Comparison of ENCODE assay signal across 10 cellular contexts in genomic region chr1:85289848-85290335, GRCh38. TPM values are rescaled to one million over a fixed set of nuclear protein-coding genes. Genes with fewer than 3 reads are reported as not detected.
DNase-seq lines count a peak whose midpoint lies in the region; ATAC-seq and TF ChIP-seq lines count a peak whose summit lies in the region.
"Had no signal": no experiment of that assay in that cellular context is flagged by ENCODE, and none has a peak within 500 bp of the region (broad histone marks: within the 10 kb centered on the region; RNA-seq: fewer than 3 reads in every experiment).

No MANE protein-coding gene starts in this region.

- no peak overlapping the region for H2BK5ac ChIP-seq in mesenchymal stem cell (ENCODE audit: low read depth, low read length, poor library complexity, severe bottlenecking)

- no peaks in the 10 kb centered on the region for H3K27me3 ChIP-seq in RWPE2 (ENCODE audit: insufficient read depth, poor library complexity, severe bottlenecking)
- no peaks in the 10 kb centered on the region for H3K27me3 ChIP-seq in mesenchymal stem cell (ENCODE audit: control insufficient read depth in 1 of 2, insufficient read depth in 1 of 2, low read length in 2 of 2)

- H3K27ac Mint-ChIP-seq in T-helper 2 cell treated with Interferon-gamma antibody and Interleukin-4, amounts not matched to agents 5 μg/mL and 100 μg/mL, for 36 hours = no peak overlapping the region

- H4K91ac ChIP-seq in mesenchymal stem cell (ENCODE audit: low read length) = no peak overlapping the region

- no peak overlapping the region for H3K14ac ChIP-seq in mesenchymal stem cell (ENCODE audit: low read length in 2 of 2)

- no peak overlapping the region for H3K4ac ChIP-seq in mesenchymal stem cell (ENCODE audit: low read depth in 1 of 2, low read length in 2 of 2)

- H3K36me3 Mint-ChIP-seq in T-helper 2 cell treated with Interferon-gamma antibody and Interleukin-4, amounts not matched to agents 5 μg/mL and 100 μg/mL, for 36 hours (ENCODE audit: low read depth) = no peaks in the 10 kb centered on the region

- no peaks in the 10 kb centered on the region for H3K9me3 ChIP-seq in RWPE2 (ENCODE audit: severe bottlenecking)
- no peaks in the 10 kb centered on the region for H3K9me3 ChIP-seq in mesenchymal stem cell (ENCODE audit: control insufficient read depth, low read length)

- H3K27me3 Mint-ChIP-seq in T-helper 2 cell treated with Interferon-gamma antibody and Interleukin-4, amounts not matched to agents 5 μg/mL and 100 μg/mL, for 36 hours (ENCODE audit: low read depth) = peaks cover 33% of the 10 kb centered on the region

- ATAC-seq in GM18858 (IDR thresholded peaks at IDR 0.05; ENCODE audit: unreplicated experiment) (peak; percentile 52), GM21717 (IDR thresholded peaks at IDR 0.05; ENCODE audit: unreplicated experiment) (peak; percentile 85), RWPE2 (ENCODE audit: low read depth) (peak; percentile 19)

- H3K79me1 ChIP-seq in mesenchymal stem cell (replicated peaks; ENCODE audit: low read length, poor library complexity, severe bottlenecking) = no peaks in the 10 kb centered on the region

- no peak overlapping the region for H3K9ac ChIP-seq in mesenchymal stem cell (ENCODE audit: low read length)

- H3K18ac ChIP-seq in mesenchymal stem cell (ENCODE audit: low read depth in 1 of 2, low read length in 2 of 2) = peak overlapping the region in 1 of 2 experiments; percentile 14

- no peak for DNase-seq in RWPE2 (ENCODE audit: low spot score)
- DNase-seq in mesenchymal stem cell = no peak
- no peak for DNase-seq in occipital lobe (lab: John Stamatoyannopoulos, UW)
- no peak for DNase-seq in pons (ENCODE audit: low spot score)
- DNase-seq in T-helper 2 cell treated with Interferon-gamma antibody and Interleukin-4, amounts not matched to agents 5 μg/mL and 100 μg/mL, for 36 hours (ENCODE audit: low spot score) = no peak
- DNase-seq in islet precursor cell = no peak
- DNase-seq: COR-L47, NCI-H1092 treated with DMSO at 0.1 percent for 48 hours had no signal

- no peak overlapping the region for H2AK5ac ChIP-seq in mesenchymal stem cell (ENCODE audit: low read length, severe bottlenecking)

- no peaks in the 10 kb centered on the region for H3K4me1 Mint-ChIP-seq in T-helper 2 cell treated with Interferon-gamma antibody and Interleukin-4, amounts not matched to agents 5 μg/mL and 100 μg/mL, for 36 hours (ENCODE audit: low read depth)

- H4K8ac ChIP-seq in mesenchymal stem cell (ENCODE audit: low read length) = no peak overlapping the region

- H3K4me3 Mint-ChIP-seq in T-helper 2 cell treated with Interferon-gamma antibody and Interleukin-4, amounts not matched to agents 5 μg/mL and 100 μg/mL, for 36 hours = no peak overlapping the region

- H3K27ac ChIP-seq in RWPE2 (ENCODE audit: poor library complexity, severe bottlenecking) (peak overlapping the region; percentile 96), mesenchymal stem cell (ENCODE audit: low read length, poor library complexity, severe bottlenecking) (peak overlapping the region; percentile 24)

- H3K4me2 ChIP-seq in mesenchymal stem cell (ENCODE audit: low read length, poor library complexity, severe bottlenecking) = no peak overlapping the region

- H3K36me3 ChIP-seq in RWPE2 (ENCODE audit: low read depth) (no peaks in the 10 kb centered on the region), mesenchymal stem cell (ENCODE audit: control insufficient read depth in 1 of 2, insufficient read depth in 2 of 2, low read depth in 1 of 2, low read length in 2 of 2) (no peaks in the 10 kb centered on the region)

- no peak overlapping the region for H2AFZ ChIP-seq in mesenchymal stem cell (ENCODE audit: low read depth, low read length)

- no peak overlapping the region for H2BK120ac ChIP-seq in mesenchymal stem cell (ENCODE audit: low read depth, low read length)

- WGBS in mesenchymal stem cell = 60% methylated on average over 1 of the region's 4 CpGs

- H2BK12ac ChIP-seq in mesenchymal stem cell (ENCODE audit: low read length in 2 of 2) = no peak overlapping the region

- no peaks in the 10 kb centered on the region for H3K9me3 Mint-ChIP-seq in T-helper 2 cell treated with Interferon-gamma antibody and Interleukin-4, amounts not matched to agents 5 μg/mL and 100 μg/mL, for 36 hours

- no peak for TF ChIP-seq CTCF in RWPE2 (IDR thresholded peaks at IDR 0.05; ENCODE audit: poor library complexity, severe bottlenecking)

- H3K4me3 ChIP-seq in RWPE2 (ENCODE audit: severe bottlenecking) = no peak overlapping the region
- peak overlapping the region in 1 of 2 experiments; percentile 18 for H3K4me3 ChIP-seq in mesenchymal stem cell (ENCODE audit: insufficient read depth in 1 of 2, low read depth in 1 of 2, low read length in 2 of 2)

- no peak overlapping the region for H3K23ac ChIP-seq in mesenchymal stem cell (ENCODE audit: low read length in 2 of 2)

- H2BK15ac ChIP-seq in mesenchymal stem cell (ENCODE audit: low read depth, poor library complexity, severe bottlenecking) = no peak overlapping the region

- peaks cover 34% of the 10 kb centered on the region for H3K4me1 ChIP-seq in RWPE2 (ENCODE audit: insufficient read depth, poor library complexity, severe bottlenecking)
- peaks cover 11% of the 10 kb centered on the region for H3K4me1 ChIP-seq in mesenchymal stem cell (ENCODE audit: control insufficient read depth, insufficient read depth, low read depth, low read length)

RNA-seq across cellular contexts. Expression of gene BCL10, which starts 13.5 kb away (rescaled TPM):
- 21.7 TPM for polyA plus RNA-seq in mesenchymal stem cell (2013, experiment 1 of 2)
- 22.6 TPM for polyA plus RNA-seq in mesenchymal stem cell (2013, experiment 2 of 2)
- 35.4 TPM for total RNA-seq in occipital lobe

RNA-seq across cellular contexts. Expression of gene C1orf52, which starts 30.4 kb away (rescaled TPM):
- 25.2 TPM for polyA plus RNA-seq in mesenchymal stem cell (2013, experiment 1 of 2)
- polyA plus RNA-seq in mesenchymal stem cell (2013, experiment 2 of 2) = 25.7 TPM
- total RNA-seq in occipital lobe = 21.5 TPM

Comparison
In these comparisons a context has a peak if more than half of its experiments do, and no peak if none do; other contexts are left out.
1. ATAC-seq: peak in every context shown above with its lines; median percentile 85 in GM21717; 52 in GM18858; 19 in RWPE2.